17 cellular contexts compared by ENCODE assay signal in the genomic region with DNA sequence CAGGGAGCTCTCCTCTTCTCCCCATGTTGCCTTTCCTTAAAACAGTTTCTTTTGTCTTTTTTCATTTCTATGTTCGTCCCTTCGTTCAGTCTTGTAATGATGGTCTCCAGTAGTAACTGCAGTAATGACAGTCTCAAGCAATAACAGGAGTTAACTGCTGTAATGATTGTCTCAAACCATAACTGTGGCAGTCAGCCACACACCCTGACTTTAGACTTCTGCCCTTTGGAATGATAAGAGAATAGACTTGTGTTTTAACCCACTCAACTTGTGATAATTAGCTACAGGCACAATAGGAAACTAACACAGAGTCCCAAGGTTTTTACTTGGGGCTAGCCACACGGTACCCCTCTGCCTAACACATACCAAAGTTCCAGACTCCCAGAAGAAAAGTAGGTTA. TPM values are rescaled to one million over a fixed set of nuclear protein-coding genes. Genes with fewer than 3 reads are reported as not detected.
DNase-seq lines count a peak whose midpoint lies in the region; ATAC-seq and TF ChIP-seq lines count a peak whose summit lies in the region.
"Had no signal": no experiment of that assay in that cellular context is flagged by ENCODE, and none has a peak within 500 bp of the region (broad histone marks: within the 10 kb centered on the region; RNA-seq: fewer than 3 reads in every experiment).

No MANE protein-coding gene starts in this region.

- H3K27me3 ChIP-seq in right atrium auricular region, result no peaks in the 10 kb centered on the region
- no peaks in the 10 kb centered on the region for H3K27me3 ChIP-seq in neural progenitor cell
- H3K27me3 ChIP-seq in GM23338 (ENCODE audit: insufficient read depth), result no peaks in the 10 kb centered on the region
- H3K27me3 ChIP-seq: BLaER1 treated with 17β-estradiol and CSF1 and Interleukin-3, amounts not matched to agents 10 nM and 100 nM had no signal

- H3K27ac ChIP-seq in right atrium auricular region (no peak overlapping the region), neural progenitor cell (peak overlapping the region; percentile 5), GM23338 (ENCODE audit: low read depth) (no peak overlapping the region)
- H3K27ac ChIP-seq: BLaER1 treated with 17β-estradiol and CSF1 and Interleukin-3, amounts not matched to agents 10 nM and 100 nM; SJCRH30 had no signal

- H3K36me3 ChIP-seq in right atrium auricular region, result no peaks in the 10 kb centered on the region
- no peaks in the 10 kb centered on the region for H3K36me3 ChIP-seq in neural progenitor cell
- H3K36me3 ChIP-seq in GM23338 (ENCODE audit: insufficient read depth), result no peaks in the 10 kb centered on the region

- H3K4me3 Mint-ChIP-seq in neural progenitor cell (no peak overlapping the region), GM23338 (no peak overlapping the region)
- H3K4me3 Mint-ChIP-seq in stimulated activated effector memory CD8-positive, alpha-beta T cell treated with anti-CD3 and anti-CD28 coated beads, Interleukin-12 subunit alpha, Interleukin-12 subunit beta, amount 100 ng/mL, for 72 hours, result no peak overlapping the region
- H3K4me3 Mint-ChIP-seq: H9 had no signal

- H3F3A ChIP-seq in neural progenitor cell (ENCODE audit: low read depth) (peaks cover 15% of the 10 kb centered on the region), GM23338 (replicated peaks; ENCODE audit: low read depth) (no peaks in the 10 kb centered on the region)

- H3K36me3 Mint-ChIP-seq in neural progenitor cell (peaks cover 41% of the 10 kb centered on the region), GM23338 (ENCODE audit: low read depth) (peaks cover 17% of the 10 kb centered on the region)
- H3K36me3 Mint-ChIP-seq in stimulated activated effector memory CD8-positive, alpha-beta T cell treated with anti-CD3 and anti-CD28 coated beads, Interleukin-12 subunit alpha, Interleukin-12 subunit beta, amount 100 ng/mL, for 72 hours, result no peaks in the 10 kb centered on the region

- peaks cover 3% of the 10 kb centered on the region for H3K4me1 Mint-ChIP-seq in neural progenitor cell
- H3K4me1 Mint-ChIP-seq in stimulated activated effector memory CD8-positive, alpha-beta T cell treated with anti-CD3 and anti-CD28 coated beads, Interleukin-12 subunit alpha, Interleukin-12 subunit beta, amount 100 ng/mL, for 72 hours, result peaks cover 47% of the 10 kb centered on the region
- peaks cover 11% of the 10 kb centered on the region; the same call in 2 of the 3 replicates for H3K4me1 Mint-ChIP-seq in GM23338

- H4K20me1 ChIP-seq in neural progenitor cell (ENCODE audit: low read depth), result peaks cover 7% of the 10 kb centered on the region
- no peaks in the 10 kb centered on the region; the same call in 1 of the 2 replicates for H4K20me1 ChIP-seq in GM23338 (replicated peaks; ENCODE audit: insufficient read depth)

- peak; percentile 44 for ATAC-seq in Right ventricle myocardium inferior
- ATAC-seq in left lobe of liver, result peak; percentile 94
- no peak for ATAC-seq in stimulated activated effector memory CD8-positive, alpha-beta T cell treated with anti-CD3 and anti-CD28 coated beads, Interleukin-12 subunit alpha, Interleukin-12 subunit beta, amount 100 ng/mL, for 72 hours
- no peak for ATAC-seq in GM23338

- intact Hi-C loops in Right ventricle myocardium inferior (cut with DNase I), result loop anchor here (5.0 kb wide), 1 partner anchor 46 kb away; no protein-coding TSS in a partner anchor

- H3K9me3 ChIP-seq in right atrium auricular region (peaks cover 0 to 16% of the 10 kb centered on the region in 2 donors), neural progenitor cell (ENCODE audit: low read depth) (peaks cover 5% of the 10 kb centered on the region)

- H3K27ac Mint-ChIP-seq in neural progenitor cell (no peak overlapping the region), GM23338 (no peak overlapping the region; the same call in 1 of the 2 replicates)
- H3K27ac Mint-ChIP-seq in stimulated activated effector memory CD8-positive, alpha-beta T cell treated with anti-CD3 and anti-CD28 coated beads, Interleukin-12 subunit alpha, Interleukin-12 subunit beta, amount 100 ng/mL, for 72 hours, result no peak overlapping the region

- no peak overlapping the region for H3K9ac ChIP-seq in neural progenitor cell
- H3K9ac ChIP-seq: BLaER1 treated with 17β-estradiol and CSF1 and Interleukin-3, amounts not matched to agents 10 nM and 100 nM had no signal

- H3K4me2 ChIP-seq in neural progenitor cell (peak overlapping the region; percentile 25), GM23338 (no peak overlapping the region)
- H3K4me2 ChIP-seq: BLaER1 treated with 17β-estradiol and CSF1 and Interleukin-3, amounts not matched to agents 10 nM and 100 nM had no signal

- H3K4me3 ChIP-seq in right atrium auricular region (no peak overlapping the region), neural progenitor cell (no peak overlapping the region), GM23338 (no peak overlapping the region)
- H3K4me3 ChIP-seq: BLaER1 treated with 17β-estradiol and CSF1 and Interleukin-3, amounts not matched to agents 10 nM and 100 nM; SJCRH30 had no signal

- no peaks in the 10 kb centered on the region for H3K9me2 ChIP-seq in GM23338 (ENCODE audit: insufficient read depth)

- H3K9me3 Mint-ChIP-seq in neural progenitor cell (peaks cover 38% of the 10 kb centered on the region), GM23338 (peaks cover 19% of the 10 kb centered on the region)
- H3K9me3 Mint-ChIP-seq in stimulated activated effector memory CD8-positive, alpha-beta T cell treated with anti-CD3 and anti-CD28 coated beads, Interleukin-12 subunit alpha, Interleukin-12 subunit beta, amount 100 ng/mL, for 72 hours, result no peaks in the 10 kb centered on the region

- TF ChIP-seq CTCF in right atrium auricular region (IDR thresholded peaks at IDR 0.05) (no peak), neural progenitor cell (IDR thresholded peaks at IDR 0.05) (no peak), GM23338 (conservative IDR thresholded peaks at IDR 0.05; ENCODE audit: low read depth in 2 of 2) (no peak)

- no peak for DNase-seq in Right ventricle myocardium inferior (ENCODE audit: missing footprints)
- DNase-seq in right atrium auricular region (ENCODE audit: low spot score), result no peak
- DNase-seq in left lobe of liver (ENCODE audit: low spot score), result no peak
- no peak for DNase-seq in neural progenitor cell (ENCODE audit: low spot score)
- no peak for DNase-seq in NCI-H1436 (lab: John Stamatoyannopoulos, UW)
- DNase-seq in nucleus accumbens (lab: John Stamatoyannopoulos, UW), result no peak
- no peak for DNase-seq in stimulated activated effector memory CD8-positive, alpha-beta T cell treated with anti-CD3 and anti-CD28 coated beads, Interleukin-12 subunit alpha, Interleukin-12 subunit beta, amount 100 ng/mL, for 72 hours (ENCODE audit: low spot score in 2 of 2)
- DNase-seq in GM23338 (ENCODE audit: low spot score), result no peak
- DNase-seq: 8988T, DND-41, H9, IMR-90, NCI-H1105, NCI-H1694 treated with DMSO at 0.1 percent for 48 hours, NCI-H526 treated with DMSO at 0.1 percent for 48 hours, SJCRH30 had no signal

- H3K4me1 ChIP-seq in right atrium auricular region (peaks cover 0 to 30% of the 10 kb centered on the region in 2 donors), neural progenitor cell (peaks cover 14% of the 10 kb centered on the region), GM23338 (ENCODE audit: insufficient read depth) (peaks cover 14% of the 10 kb centered on the region)
- H3K4me1 ChIP-seq: SJCRH30 had no signal

- H3K79me2 ChIP-seq in neural progenitor cell (ENCODE audit: low read depth) (peaks cover 91% of the 10 kb centered on the region), GM23338 (replicated peaks; ENCODE audit: insufficient read depth) (peaks cover 88% of the 10 kb centered on the region)

- H2AFZ ChIP-seq in neural progenitor cell (replicated peaks) (no peak overlapping the region), GM23338 (no peak overlapping the region)

- no peaks in the 10 kb centered on the region for H3K27me3 Mint-ChIP-seq in neural progenitor cell (ENCODE audit: insufficient read depth, low read depth)
- H3K27me3 Mint-ChIP-seq in GM23338 (ENCODE audit: insufficient read depth, low read depth, poor library complexity), result no peaks in the 10 kb centered on the region

RNA-seq across cellular contexts. Expression of a gene that starts 12.1 kb away (rescaled TPM):
- total RNA-seq in Right ventricle myocardium inferior, result 26.0 TPM
- 10 to 100 TPM; 20.7 to 21.8 TPM for total RNA-seq in right atrium auricular region
- 14.7 TPM for total RNA-seq in left lobe of liver
- 25.4 and 59.4 TPM in 2 replicates for total RNA-seq in neural progenitor cell (ENCODE audit: low replicate concordance)
- 22.7 and 32.9 TPM in 2 replicates for total RNA-seq in GM23338 (2014; rRNA removed; shearing (Covaris generic))
- 9.2 and 9.9 TPM in 2 replicates for polyA plus RNA-seq in GM23338 (2016; fragmentation: Nextera tagmentation; extraction: Ambion mirVana)

Comparison
In these comparisons a context has a peak if more than half of its experiments do, and no peak if none do; other contexts are left out.
1. ATAC-seq: peak in Right ventricle myocardium inferior (single experiment) and left lobe of liver (single experiment); none in stimulated activated effector memory CD8-positive, alpha-beta T cell treated with anti-CD3 and anti-CD28 coated beads, Interleukin-12 subunit alpha, Interleukin-12 subunit beta, amount 100 ng/mL, for 72 hours (single experiment) and GM23338 (single experiment).